23 cellular contexts compared by ENCODE assay signal in the genomic region with DNA sequence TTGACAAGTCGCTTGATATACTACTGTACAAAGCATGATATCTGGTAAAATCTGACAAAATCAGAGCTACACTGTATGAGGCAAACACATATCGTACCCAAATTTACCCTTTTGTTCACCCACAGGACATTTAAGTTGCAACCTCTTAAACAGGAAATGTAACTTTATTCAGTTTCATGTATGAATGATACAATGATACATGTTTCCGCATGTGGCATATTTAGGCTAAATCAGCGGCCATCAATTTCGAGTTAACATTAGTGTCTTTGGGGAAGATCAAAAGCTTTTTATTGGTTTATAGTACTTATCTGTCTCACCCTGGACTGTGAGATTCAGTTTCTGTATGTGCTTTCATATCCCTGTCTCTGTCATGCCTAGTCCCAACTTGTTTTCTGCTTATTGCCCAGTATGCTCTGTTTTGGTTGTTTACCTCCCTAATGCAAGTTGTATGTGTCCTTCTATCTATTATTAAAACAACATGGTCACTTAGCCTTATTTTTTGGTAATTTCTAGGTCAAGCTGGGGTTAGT.
"Had no signal": no experiment of that assay in that cellular context is flagged by ENCODE, and none has a peak within 500 bp of the region (broad histone marks: within the 10 kb centered on the region; RNA-seq: fewer than 3 reads in every experiment).

No MANE protein-coding gene starts in this region.

- H3K4me3 Mint-ChIP-seq: naive thymus-derived CD8-positive, alpha-beta T cell; stimulated activated naive B cell treated with anti-CD40 and anti-IgM and Interleukin-4, amounts not matched to agents 10 μg/mL and 1 μg/mL and 100 μg/mL, for 72 hours had no signal

- H3K36me3 Mint-ChIP-seq: naive thymus-derived CD8-positive, alpha-beta T cell; stimulated activated naive B cell treated with anti-CD40 and anti-IgM and Interleukin-4, amounts not matched to agents 10 μg/mL and 1 μg/mL and 100 μg/mL, for 72 hours had no signal

- H3K4me1 Mint-ChIP-seq: naive thymus-derived CD8-positive, alpha-beta T cell; stimulated activated naive B cell treated with anti-CD40 and anti-IgM and Interleukin-4, amounts not matched to agents 10 μg/mL and 1 μg/mL and 100 μg/mL, for 72 hours had no signal

- H3K4me3 ChIP-seq: colonic mucosa, heart left ventricle, mucosa of descending colon, sigmoid colon, skin epidermis, stomach, thoracic aorta, transverse colon had no signal

- H3K27ac ChIP-seq: colonic mucosa, heart left ventricle, neutrophil, sigmoid colon, skin epidermis, stomach, thoracic aorta, transverse colon had no signal

- DNase-seq: colonic mucosa; dermis blood vessel endothelial cell; heart left ventricle; hippocampal formation; islet precursor cell; mammary epithelial cell; mucosa of descending colon; naive thymus-derived CD8-positive, alpha-beta T cell; sigmoid colon; stimulated activated CD4-positive, alpha-beta T cell treated with anti-CD3 and anti-CD28 coated beads, Interleukin-2, amount 100 ng/mL, for 24 hours; stimulated activated CD4-positive, alpha-beta T cell treated with anti-CD3 and anti-CD28 coated beads, Interleukin-4, amount 100 ng/mL, for 4 hours; stimulated activated naive B cell treated with anti-CD40 and anti-IgM and Interleukin-4, amounts not matched to agents 10 μg/mL and 1 μg/mL and 100 μg/mL, for 72 hours; stomach; substantia nigra; transverse colon had no signal

- H3K27me3 Mint-ChIP-seq: stimulated activated naive B cell treated with anti-CD40 and anti-IgM and Interleukin-4, amounts not matched to agents 10 μg/mL and 1 μg/mL and 100 μg/mL, for 72 hours had no signal

- ATAC-seq: esophagus mucosa; heart left ventricle; left lobe of liver; mucosa of descending colon; naive thymus-derived CD8-positive, alpha-beta T cell; stimulated activated naive B cell treated with anti-CD40 and anti-IgM and Interleukin-4, amounts not matched to agents 10 μg/mL and 1 μg/mL and 100 μg/mL, for 72 hours had no signal

- H3K4me1 ChIP-seq: colonic mucosa, heart left ventricle, sigmoid colon, stomach, transverse colon had no signal

- H3K27ac Mint-ChIP-seq: naive thymus-derived CD8-positive, alpha-beta T cell; stimulated activated naive B cell treated with anti-CD40 and anti-IgM and Interleukin-4, amounts not matched to agents 10 μg/mL and 1 μg/mL and 100 μg/mL, for 72 hours had no signal

- H3K9me3 ChIP-seq: colonic mucosa, heart left ventricle, mucosa of descending colon, neutrophil, sigmoid colon, stomach, thoracic aorta, transverse colon had no signal

- FAIRE-seq: endometrium, frontal cortex, urothelium cell line had no signal

- H3K9me3 Mint-ChIP-seq: naive thymus-derived CD8-positive, alpha-beta T cell; stimulated activated naive B cell treated with anti-CD40 and anti-IgM and Interleukin-4, amounts not matched to agents 10 μg/mL and 1 μg/mL and 100 μg/mL, for 72 hours had no signal
